Comparison of ENCODE assay signal across 18 cellular contexts in genomic region chr17:58686980-58687379, GRCh38. TPM values are rescaled to one million over a fixed set of nuclear protein-coding genes. Genes with fewer than 3 reads are reported as not detected.
DNase-seq lines count a peak whose midpoint lies in the region; ATAC-seq lines count a peak whose summit lies in the region.
"Had no signal": no experiment of that assay in that cellular context is flagged by ENCODE, and none has a peak within 500 bp of the region (broad histone marks: within the 10 kb centered on the region; RNA-seq: fewer than 3 reads in every experiment).

No MANE protein-coding gene starts in this region.

- H3K4me2 ChIP-seq in trophoblast cell (ENCODE audit: low read length) = peak overlapping the region; percentile 14

- no peak overlapping the region for H3K9ac ChIP-seq in trophoblast cell (ENCODE audit: low read length)
- H3K9ac ChIP-seq: GM23248 had no signal

- no peak for ATAC-seq in stimulated activated naive CD8-positive, alpha-beta T cell treated with anti-CD3 and anti-CD28 coated beads, Interleukin-15, amount 100 ng/mL, for 72 hours

- no peak overlapping the region for H3K4ac ChIP-seq in trophoblast cell (ENCODE audit: low read depth, low read length)

- DNase-seq in ELR (ENCODE audit: low read depth) (peak; percentile 26), amniotic epithelial cell (ENCODE audit: low read depth) (peak; percentile 56), islet precursor cell (peak; percentile 93), trophoblast cell (peak; percentile 91 to 93), RPMI8226 (no peak), OCI-M2 (lab: John Stamatoyannopoulos, UW; ENCODE audit: unreplicated experiment) (no peak)
- no peak for DNase-seq in stimulated activated naive CD8-positive, alpha-beta T cell treated with anti-CD3 and anti-CD28 coated beads, Interleukin-15, amount 100 ng/mL, for 72 hours
- DNase-seq in activated effector memory CD4-positive, alpha-beta T cell treated with Interleukin-2 at 50 U/mL for 16 hours = no peak
- DNase-seq: C1 segment of cervical spinal cord; CD4-positive, alpha-beta T cell; DMS153; DMS79 treated with DMSO at 0.1 percent for 48 hours; EL; GF-D8; GM23248; H7 had no signal

- no peak overlapping the region for H2AFZ ChIP-seq in trophoblast cell (ENCODE audit: insufficient read depth, low read length, poor library complexity)
- H2AFZ ChIP-seq: GM23248 had no signal

- no peak overlapping the region for H3K4me3 Mint-ChIP-seq in stimulated activated naive CD8-positive, alpha-beta T cell treated with anti-CD3 and anti-CD28 coated beads, Interleukin-15, amount 100 ng/mL, for 72 hours
- H3K4me3 Mint-ChIP-seq: B cell; CD4-positive, alpha-beta T cell; IgD-negative memory B cell had no signal

- H3K27me3 ChIP-seq in trophoblast cell (ENCODE audit: insufficient read depth, low read length) = no peaks in the 10 kb centered on the region

- no peaks in the 10 kb centered on the region for H3K79me2 ChIP-seq in trophoblast cell (ENCODE audit: control insufficient read depth, insufficient read depth, low read length, poor library complexity)

- H3K27me3 Mint-ChIP-seq in stimulated activated naive CD8-positive, alpha-beta T cell treated with anti-CD3 and anti-CD28 coated beads, Interleukin-15, amount 100 ng/mL, for 72 hours = no peaks in the 10 kb centered on the region
- H3K27me3 Mint-ChIP-seq: B cell; CD4-positive, alpha-beta T cell had no signal

- no peak overlapping the region for H3K14ac ChIP-seq in trophoblast cell (ENCODE audit: low read length)

- no peak overlapping the region for H2BK5ac ChIP-seq in trophoblast cell (ENCODE audit: low read depth, low read length, poor library complexity)

- peaks cover 5% of the 10 kb centered on the region for H3K4me1 Mint-ChIP-seq in stimulated activated naive CD8-positive, alpha-beta T cell treated with anti-CD3 and anti-CD28 coated beads, Interleukin-15, amount 100 ng/mL, for 72 hours
- H3K4me1 Mint-ChIP-seq: B cell, IgD-negative memory B cell had no signal

- H4K8ac ChIP-seq in trophoblast cell (ENCODE audit: low read depth, low read length) = no peak overlapping the region

- H3K18ac ChIP-seq in trophoblast cell (ENCODE audit: low read length) = no peak overlapping the region

- H3K9me3 ChIP-seq in trophoblast cell (ENCODE audit: insufficient read depth, low read depth, low read length) = no peaks in the 10 kb centered on the region

- H3K27ac ChIP-seq in trophoblast cell (ENCODE audit: low read depth, low read length) = peak overlapping the region; percentile 8
- H3K27ac ChIP-seq: GM23248 had no signal

- H2BK120ac ChIP-seq in trophoblast cell (ENCODE audit: insufficient read depth, low read length, poor library complexity) = no peak overlapping the region

- peaks cover 4 to 8% of the 10 kb centered on the region in 2 experiments for H3K4me1 ChIP-seq in trophoblast cell (ENCODE audit: control insufficient read depth in 1 of 2, insufficient read depth in 2 of 2, low read length in 2 of 2)

- H3K9me3 Mint-ChIP-seq in stimulated activated naive CD8-positive, alpha-beta T cell treated with anti-CD3 and anti-CD28 coated beads, Interleukin-15, amount 100 ng/mL, for 72 hours = no peaks in the 10 kb centered on the region
- H3K9me3 Mint-ChIP-seq: CD4-positive, alpha-beta T cell had no signal

- H3K4me3 ChIP-seq in trophoblast cell (ENCODE audit: low read depth, low read length) = no peak overlapping the region
- H3K4me3 ChIP-seq: GM23248 had no signal

- H3K79me1 ChIP-seq in trophoblast cell (ENCODE audit: low read length) = peaks cover 4% of the 10 kb centered on the region

- H3K23ac ChIP-seq in trophoblast cell (ENCODE audit: low read length) = no peak overlapping the region

- no peak overlapping the region for H3K27ac Mint-ChIP-seq in stimulated activated naive CD8-positive, alpha-beta T cell treated with anti-CD3 and anti-CD28 coated beads, Interleukin-15, amount 100 ng/mL, for 72 hours
- H3K27ac Mint-ChIP-seq: B cell; CD4-positive, alpha-beta T cell had no signal

- no peak overlapping the region for H2AK5ac ChIP-seq in trophoblast cell (ENCODE audit: low read length)

- peak overlapping the region; percentile 84 for H2BK12ac ChIP-seq in trophoblast cell (ENCODE audit: low read length)

- no peaks in the 10 kb centered on the region for H3K36me3 ChIP-seq in trophoblast cell (ENCODE audit: control insufficient read depth in 1 of 2, insufficient read depth in 2 of 2, low read length in 2 of 2)

- H4K12ac ChIP-seq in trophoblast cell (ENCODE audit: low read depth, low read length) = no peak overlapping the region

- H4K91ac ChIP-seq in trophoblast cell (ENCODE audit: low read depth, low read length) = no peak overlapping the region

- no CpG with 5 or more reads among the region's 4 CpGs for WGBS in trophoblast cell (ENCODE audit: extremely low coverage, insufficient coverage, insufficient read length)

RNA-seq across cellular contexts. Expression of gene TEX14, which starts 4.9 kb away (rescaled TPM):
- 0.50 and 0.62 TPM in 2 replicates for polyA plus RNA-seq in trophoblast cell (2013)
- polyA plus RNA-seq: IgD-negative memory B cell had no signal

RNA-seq across cellular contexts. Expression of gene RAD51C, which starts 5.4 kb away (rescaled TPM):
- 19.0 and 22.8 TPM in 2 replicates for polyA plus RNA-seq in trophoblast cell (2013)

Comparison
In these comparisons a context has a peak if more than half of its experiments do, and no peak if none do; other contexts are left out.
1. DNase-seq: peak in ELR (single experiment), amniotic epithelial cell (single experiment), islet precursor cell (single experiment) and trophoblast cell (2 of 2); none in RPMI8226 (single experiment), OCI-M2 (single experiment), stimulated activated naive CD8-positive, alpha-beta T cell treated with anti-CD3 and anti-CD28 coated beads, Interleukin-15, amount 100 ng/mL, for 72 hours (0 of 2) and activated effector memory CD4-positive, alpha-beta T cell treated with Interleukin-2 at 50 U/mL for 16 hours (single experiment).